Comparison of ENCODE assay signal across 8 cellular contexts in genomic region chr3:120688121-120688520, GRCh38. TPM values are rescaled to one million over a fixed set of nuclear protein-coding genes. Genes with fewer than 3 reads are reported as not detected.
DNase-seq lines count a peak whose midpoint lies in the region; ATAC-seq and TF ChIP-seq lines count a peak whose summit lies in the region.

No MANE protein-coding gene starts in this region.

- ATAC-seq in HG03045 (IDR thresholded peaks at IDR 0.05; ENCODE audit: unreplicated experiment), result peak; percentile 98
- no peak for ATAC-seq in effector memory CD8-positive, alpha-beta T cell (replicated peaks)

- no peak overlapping the region for H3K27ac Mint-ChIP-seq in effector memory CD8-positive, alpha-beta T cell

- H3K4me3 ChIP-seq in AG04450 (ENCODE audit: low read depth, low read length), result no peak overlapping the region

- H3K27me3 Mint-ChIP-seq in effector memory CD8-positive, alpha-beta T cell, result no peaks in the 10 kb centered on the region

- H3K4me3 Mint-ChIP-seq in effector memory CD8-positive, alpha-beta T cell, result no peak overlapping the region

- CTCF ChIA-PET in AG04450 (lab: Charles Lee), result interaction anchor here (1.4 to 1.8 kb wide), 2 partner anchors 9 to 107 kb away, joined by 5 read pairs; no protein-coding TSS in a partner anchor

- H3K4me1 Mint-ChIP-seq in effector memory CD8-positive, alpha-beta T cell (ENCODE audit: low read depth in 2 of 2), result no peaks in the 10 kb centered on the region

- POLR2A ChIA-PET in AG04450 (lab: Yijun Ruan, JAX), result interaction anchor here (1.0 kb wide), 1 partner anchor 9 kb away, joined by 4 read pairs; no protein-coding TSS in a partner anchor

- no peaks in the 10 kb centered on the region for H3K9me3 Mint-ChIP-seq in effector memory CD8-positive, alpha-beta T cell

- peaks cover 3% of the 10 kb centered on the region for H3K36me3 Mint-ChIP-seq in effector memory CD8-positive, alpha-beta T cell (ENCODE audit: insufficient read depth)

- H3K27me3 ChIP-seq in AG04450 (ENCODE audit: control insufficient read depth, insufficient read depth, low read length), result no peaks in the 10 kb centered on the region

- H3K9me3 ChIP-seq in AG04450 (ENCODE audit: control insufficient read depth, insufficient read depth, low read length), result no peaks in the 10 kb centered on the region

- DNase-seq in AG04450 (ENCODE audit: low read depth, low spot score) (peak; percentile 24), GM19240 (ENCODE audit: insufficient read length, low spot score) (peak; percentile 22), NCI-H1092 treated with DMSO at 0.1 percent for 48 hours (lab: John Stamatoyannopoulos, UW) (no peak), SW 1271 (lab: John Stamatoyannopoulos, UW) (no peak), HK-2 (ENCODE audit: unreplicated experiment) (no peak)
- DNase-seq in effector memory CD8-positive, alpha-beta T cell, result no peak

- H3K27ac ChIP-seq in AG04450 (ENCODE audit: low read depth, low read length) (peak overlapping the region; percentile 22), VCaP (peak overlapping the region; percentile 69)

- TF ChIP-seq CTCF in AG04450 (IDR thresholded peaks at IDR 0.05; ENCODE audit: low read depth, low read length) (no peak), VCaP (conservative IDR thresholded peaks at IDR 0.05) (no peak)

RNA-seq across cellular contexts. Expression of gene HGD, which starts 6.1 kb away (rescaled TPM):
- polyA plus RNA-seq in AG04450 (2011; rRNA removed), result 0.14 and 0.15 TPM in 2 replicates
- polyA minus RNA-seq in AG04450 (2011; rRNA and poly(A)+ RNA removed), result 0.97 TPM in 1 of 2 replicates, not detected in the other

RNA-seq across cellular contexts. Expression of gene RABL3, which starts 54.2 kb away (rescaled TPM):
- 7.9 and 9.3 TPM in 2 replicates for polyA plus RNA-seq in AG04450 (2011; rRNA removed)
- polyA minus RNA-seq in AG04450 (2011; rRNA and poly(A)+ RNA removed), result 3.8 and 6.1 TPM in 2 replicates

RNA-seq across cellular contexts. Expression of gene GTF2E1, which starts 54.4 kb away (rescaled TPM):
- 12.8 and 15.5 TPM in 2 replicates for polyA plus RNA-seq in AG04450 (2011; rRNA removed)
- polyA minus RNA-seq in AG04450 (2011; rRNA and poly(A)+ RNA removed), result 25.1 and 26.8 TPM in 2 replicates

Comparison
In these comparisons a context has a peak if more than half of its experiments do, and no peak if none do; other contexts are left out.
1. DNase-seq: peak in AG04450 (single experiment) and GM19240 (single experiment); none in NCI-H1092 treated with DMSO at 0.1 percent for 48 hours (single experiment), effector memory CD8-positive, alpha-beta T cell (0 of 3), SW 1271 (0 of 2) and HK-2 (single experiment).